Comparison of ENCODE assay signal across 10 cellular contexts in genomic region chr19:17109300-17109699, GRCh38. TPM values are rescaled to one million over a fixed set of nuclear protein-coding genes. Genes with fewer than 3 reads are reported as not detected.
DNase-seq lines count a peak whose midpoint lies in the region; ATAC-seq, FAIRE-seq and TF ChIP-seq lines count a peak whose summit lies in the region.
"Had no signal": no experiment of that assay in that cellular context is flagged by ENCODE, and none has a peak within 500 bp of the region (broad histone marks: within the 10 kb centered on the region; RNA-seq: fewer than 3 reads in every experiment).

No MANE protein-coding gene starts in this region.

- DNase-seq in heart left ventricle (no peak), left ventricle myocardium superior (no peak), astrocyte (ENCODE audit: low read depth) (no peak), uterus (no peak), trophoblast cell (no peak), head of caudate nucleus (no peak), middle frontal gyrus (ENCODE audit: extremely low spot score, low spot score) (no peak)
- no peak for DNase-seq in naive thymus-derived CD4-positive, alpha-beta T cell
- DNase-seq: NCI-H1694 treated with DMSO at 0.1 percent for 48 hours had no signal

- H3K27ac ChIP-seq in heart left ventricle, result peak overlapping the region in 7 of 12 donors; percentile 13 to 93 (median 76)
- peak overlapping the region; percentile 19 for H3K27ac ChIP-seq in astrocyte (ENCODE audit: low read depth, low read length)
- H3K27ac ChIP-seq in naive thymus-derived CD4-positive, alpha-beta T cell (ENCODE audit: low read depth, low read length), result no peak overlapping the region
- peak overlapping the region; percentile 92 to 93 for H3K27ac ChIP-seq in uterus
- no peak overlapping the region for H3K27ac ChIP-seq in trophoblast cell (ENCODE audit: low read depth, low read length)

- H2AK5ac ChIP-seq in trophoblast cell (ENCODE audit: low read length), result no peak overlapping the region

- TF ChIP-seq POLR2A in heart left ventricle (IDR thresholded peaks at IDR 0.05) (no peak), uterus (IDR thresholded peaks at IDR 0.05) (no peak)

- ATAC-seq in heart left ventricle (no peak), left ventricle myocardium superior (no peak)
- ATAC-seq in naive thymus-derived CD4-positive, alpha-beta T cell, result no peak

- CTCF ChIA-PET in naive thymus-derived CD4-positive, alpha-beta T cell (lab: Charles Lee), result interaction anchor here (0.6 kb wide), 1 partner anchor 745 kb away, joined by 3 read pairs; no protein-coding TSS in a partner anchor

- H4K20me1 ChIP-seq in astrocyte (ENCODE audit: insufficient read depth, low read length), result peaks cover 60% of the 10 kb centered on the region

- POLR2A ChIA-PET in naive thymus-derived CD4-positive, alpha-beta T cell (lab: Charles Lee), result interaction anchor here (2.2 kb wide), 1 partner anchor 16 kb away, joined by 11 read pairs; no protein-coding TSS in a partner anchor

- WGBS in heart left ventricle, 4 donors, result 94 to 95% (median 94%) methylated on average over 9 of the region's 9 CpGs
- no CpG with 5 or more reads among the region's 9 CpGs for WGBS in trophoblast cell (ENCODE audit: extremely low coverage, insufficient coverage, insufficient read length)

- peaks cover 86% of the 10 kb centered on the region for H3K79me2 ChIP-seq in astrocyte (ENCODE audit: insufficient read depth, low read length)
- H3K79me2 ChIP-seq in trophoblast cell (ENCODE audit: control insufficient read depth, insufficient read depth, low read length, poor library complexity), result peaks cover 4% of the 10 kb centered on the region

- no peak overlapping the region for H3K14ac ChIP-seq in trophoblast cell (ENCODE audit: low read length)

- H3K36me3 Mint-ChIP-seq in astrocyte (ENCODE audit: low read depth, unreplicated experiment), result peaks cover 19% of the 10 kb centered on the region
- peaks cover 0 to 31% (median 9%) of the 10 kb centered on the region in 5 donors for H3K36me3 Mint-ChIP-seq in naive thymus-derived CD4-positive, alpha-beta T cell

- no peaks in the 10 kb centered on the region for H3K27me3 Mint-ChIP-seq in astrocyte (ENCODE audit: low read depth, unreplicated experiment)
- H3K27me3 Mint-ChIP-seq in naive thymus-derived CD4-positive, alpha-beta T cell, result no peaks in the 10 kb centered on the region

- H3K4me1 ChIP-seq in heart left ventricle (peaks cover 4 to 98% (median 28%) of the 10 kb centered on the region in 12 donors), astrocyte (ENCODE audit: insufficient read depth, low read length) (peaks cover 22% of the 10 kb centered on the region), uterus (peaks cover 10 to 11% of the 10 kb centered on the region in 2 donors), trophoblast cell (ENCODE audit: control insufficient read depth in 1 of 2, insufficient read depth in 2 of 2, low read length in 2 of 2) (peaks cover 26 to 30% of the 10 kb centered on the region in 2 experiments)
- peaks cover 0 to 8% of the 10 kb centered on the region in 2 donors for H3K4me1 ChIP-seq in naive thymus-derived CD4-positive, alpha-beta T cell (ENCODE audit: control insufficient read depth in 2 of 2, insufficient read depth in 2 of 2, low read length in 2 of 2)

- H2AFZ ChIP-seq in astrocyte (ENCODE audit: low read depth, low read length) (no peak overlapping the region), trophoblast cell (ENCODE audit: insufficient read depth, low read length, poor library complexity) (no peak overlapping the region)

- peak overlapping the region in 1 of 12 donors; percentile 15 for H3K4me3 ChIP-seq in heart left ventricle
- no peak overlapping the region for H3K4me3 ChIP-seq in astrocyte (ENCODE audit: insufficient read depth, low read depth, low read length)
- H3K4me3 ChIP-seq in naive thymus-derived CD4-positive, alpha-beta T cell (ENCODE audit: low read length), result no peak overlapping the region
- H3K4me3 ChIP-seq in uterus, result no peak overlapping the region
- no peak overlapping the region for H3K4me3 ChIP-seq in trophoblast cell (ENCODE audit: low read depth, low read length)

- peaks cover 8% of the 10 kb centered on the region for H3K79me1 ChIP-seq in trophoblast cell (ENCODE audit: low read length)

- no peak overlapping the region for H2BK5ac ChIP-seq in trophoblast cell (ENCODE audit: low read depth, low read length, poor library complexity)

- H3K27me3 ChIP-seq in heart left ventricle, result no peaks in the 10 kb centered on the region
- H3K27me3 ChIP-seq in astrocyte (ENCODE audit: insufficient read depth, low read length), result no peaks in the 10 kb centered on the region
- H3K27me3 ChIP-seq in naive thymus-derived CD4-positive, alpha-beta T cell (ENCODE audit: control insufficient read depth in 2 of 2, insufficient read depth in 2 of 2, low read length in 2 of 2), result no peaks in the 10 kb centered on the region
- H3K27me3 ChIP-seq in uterus, result no peaks in the 10 kb centered on the region
- no peaks in the 10 kb centered on the region for H3K27me3 ChIP-seq in trophoblast cell (ENCODE audit: insufficient read depth, low read length)

- H3K4me2 ChIP-seq in astrocyte (ENCODE audit: low read length) (no peak overlapping the region), trophoblast cell (ENCODE audit: low read length) (no peak overlapping the region)

- peaks cover 0 to 52% (median 6%) of the 10 kb centered on the region in 9 donors for H3K36me3 ChIP-seq in heart left ventricle
- H3K36me3 ChIP-seq in astrocyte (ENCODE audit: insufficient read depth, low read length), result peaks cover 11% of the 10 kb centered on the region
- H3K36me3 ChIP-seq in naive thymus-derived CD4-positive, alpha-beta T cell (ENCODE audit: control insufficient read depth in 2 of 3, insufficient read depth in 3 of 3, low read length in 3 of 3), result peaks cover 4 to 67% (median 5%) of the 10 kb centered on the region in 3 experiments
- H3K36me3 ChIP-seq in uterus, result no peaks in the 10 kb centered on the region
- peaks cover 33 to 45% of the 10 kb centered on the region in 2 experiments for H3K36me3 ChIP-seq in trophoblast cell (ENCODE audit: control insufficient read depth in 1 of 2, insufficient read depth in 2 of 2, low read length in 2 of 2)

- no peak overlapping the region for H2BK12ac ChIP-seq in trophoblast cell (ENCODE audit: low read length)

- H4K91ac ChIP-seq in trophoblast cell (ENCODE audit: low read depth, low read length), result no peak overlapping the region

- TF ChIP-seq CTCF in heart left ventricle (IDR thresholded peaks at IDR 0.05), result no peak
- no peak for TF ChIP-seq CTCF in astrocyte (IDR thresholded peaks at IDR 0.05; ENCODE audit: insufficient read depth, low read depth, low read length)
- TF ChIP-seq CTCF in uterus (IDR thresholded peaks at IDR 0.05), result no peak

- no peak overlapping the region for H4K8ac ChIP-seq in trophoblast cell (ENCODE audit: low read depth, low read length)

- no peak overlapping the region for H3K18ac ChIP-seq in trophoblast cell (ENCODE audit: low read length)

- H3K23ac ChIP-seq in trophoblast cell (ENCODE audit: low read length), result no peak overlapping the region

- H3K4me3 Mint-ChIP-seq in astrocyte (ENCODE audit: unreplicated experiment), result no peak overlapping the region
- H3K4me3 Mint-ChIP-seq in naive thymus-derived CD4-positive, alpha-beta T cell, result peak overlapping the region in 2 of 10 donors; percentile 30 to 45

- peak overlapping the region; percentile 72 for H3K27ac Mint-ChIP-seq in astrocyte (ENCODE audit: unreplicated experiment)
- peak overlapping the region in 8 of 9 donors; percentile 18 to 81 (median 74) for H3K27ac Mint-ChIP-seq in naive thymus-derived CD4-positive, alpha-beta T cell

- intact Hi-C loops in heart left ventricle (cut with DNase I) (no loop called here), left ventricle myocardium superior (cut with micrococcal nuclease) (no loop called here), uterus (cut with DNase I; ENCODE audit: low total_unique reads) (no loop called here), head of caudate nucleus (cut with DNase I) (no loop called here)
- intact Hi-C loops in naive thymus-derived CD4-positive, alpha-beta T cell (cut with micrococcal nuclease), result loop anchor here in 1 of 2 donors (2.0 kb wide), 1 partner anchor 16 kb away; no protein-coding TSS in a partner anchor

- no peak for FAIRE-seq in astrocyte (lab: Jason Lieb, UNC)

- no peaks in the 10 kb centered on the region for H3K9me3 Mint-ChIP-seq in astrocyte (ENCODE audit: unreplicated experiment)
- no peaks in the 10 kb centered on the region for H3K9me3 Mint-ChIP-seq in naive thymus-derived CD4-positive, alpha-beta T cell
- H3K9me3 Mint-ChIP-seq: T-helper 1 cell treated with Interleukin-12 subunit alpha and Interleukin-12 subunit beta and Interleukin-4 antibody, amounts not matched to agents 30 μg/mL and 1 μg/mL, for 36 hours had no signal

- H3K9ac ChIP-seq in astrocyte (ENCODE audit: low read length) (no peak overlapping the region), trophoblast cell (ENCODE audit: low read length) (no peak overlapping the region)

- H3K4me1 Mint-ChIP-seq in astrocyte (ENCODE audit: low read depth, unreplicated experiment), result peaks cover 20% of the 10 kb centered on the region
- peaks cover 21 to 54% (median 31%) of the 10 kb centered on the region in 7 donors for H3K4me1 Mint-ChIP-seq in naive thymus-derived CD4-positive, alpha-beta T cell

- no peak overlapping the region for H3K4ac ChIP-seq in trophoblast cell (ENCODE audit: low read depth, low read length)

- H2BK120ac ChIP-seq in trophoblast cell (ENCODE audit: insufficient read depth, low read length, poor library complexity), result no peak overlapping the region

- no peak overlapping the region for H4K12ac ChIP-seq in trophoblast cell (ENCODE audit: low read depth, low read length)

- H3K9me3 ChIP-seq in heart left ventricle (no peaks in the 10 kb centered on the region), astrocyte (ENCODE audit: insufficient read depth, low read depth, low read length) (no peaks in the 10 kb centered on the region), uterus (no peaks in the 10 kb centered on the region), trophoblast cell (ENCODE audit: insufficient read depth, low read depth, low read length) (peaks cover 1% of the 10 kb centered on the region)
- H3K9me3 ChIP-seq in naive thymus-derived CD4-positive, alpha-beta T cell (ENCODE audit: control insufficient read depth in 2 of 3, low read length in 3 of 3), result no peaks in the 10 kb centered on the region

RNA-seq across cellular contexts. Expression of gene MYO9B, which starts 33.7 kb away (rescaled TPM):
- total RNA-seq in heart left ventricle (10 to 100 TPM; 24.2 to 89.4 (median 31.3) TPM), left ventricle myocardium superior (38.1 TPM), astrocyte (117 and 123 TPM in 2 replicates), uterus (100 to 1,000 TPM in 1 of 4 donors, 10 to 100 TPM in 3; 17.6 to 117 (median 54.1) TPM)
- 10 to 100 TPM; 26.9 to 39.6 TPM for polyA plus RNA-seq in heart left ventricle
- total RNA-seq in naive thymus-derived CD4-positive, alpha-beta T cell, result 100 to 1,000 TPM; 154 to 297 (median 205) TPM
- polyA plus RNA-seq in naive thymus-derived CD4-positive, alpha-beta T cell, result 10 to 100 TPM in 1 of 2 donors, 1 to 10 TPM in 1; 5.6 to 26.2 TPM
- 64.1 and 65.1 TPM in 2 replicates for polyA plus RNA-seq in trophoblast cell (2013)

RNA-seq across cellular contexts. Expression of gene HAUS8, which starts 34.0 kb away (rescaled TPM):
- total RNA-seq in heart left ventricle, result 1 to 10 TPM; 2.1 to 9.2 (median 4.7) TPM
- polyA plus RNA-seq in heart left ventricle, result 1 to 10 TPM; 4.2 to 5.1 TPM
- total RNA-seq in left ventricle myocardium superior, result 6.1 TPM
- total RNA-seq in astrocyte, result 5.6 and 7.6 TPM in 2 replicates
- total RNA-seq in naive thymus-derived CD4-positive, alpha-beta T cell, result 10 to 100 TPM; 16.7 to 31.5 (median 19.3) TPM
- polyA plus RNA-seq in naive thymus-derived CD4-positive, alpha-beta T cell, result 10 to 100 TPM in 1 of 2 donors, 1 to 10 TPM in 1; 9.4 to 11.5 TPM
- 10 to 100 TPM in 2 of 4 donors, 1 to 10 TPM in 2; 2.6 to 11.5 (median 6.9) TPM for total RNA-seq in uterus
- 31.7 and 32.6 TPM in 2 replicates for polyA plus RNA-seq in trophoblast cell (2013)

Comparison
In these comparisons a context has a peak if more than half of its experiments do, and no peak if none do; other contexts are left out.
1. H3K27ac ChIP-seq: peak in heart left ventricle (7 of 12), astrocyte (single experiment) and uterus (2 of 2); none in naive thymus-derived CD4-positive, alpha-beta T cell (single experiment) and trophoblast cell (single experiment).